18 cellular contexts compared by ENCODE assay signal in the genomic region with DNA sequence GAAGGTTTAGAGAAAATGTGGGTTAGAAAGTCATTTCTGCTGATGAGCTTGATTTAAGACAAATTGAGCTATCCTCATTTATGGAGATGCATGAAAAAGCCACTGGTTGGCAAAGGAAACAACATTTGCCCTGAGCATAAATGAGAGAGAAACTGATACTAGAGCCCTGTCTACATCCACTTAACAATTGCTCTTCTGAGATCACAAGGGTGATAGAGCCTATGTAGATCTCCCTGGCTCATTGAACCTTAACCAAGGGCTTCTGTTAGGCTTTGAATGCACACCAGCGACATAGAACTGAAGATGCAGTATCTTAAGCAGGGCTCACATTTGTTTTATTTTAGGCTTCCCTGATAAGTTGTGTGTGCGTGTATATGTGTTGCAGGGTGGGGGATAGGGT. TPM values are rescaled to one million over a fixed set of nuclear protein-coding genes. Genes with fewer than 3 reads are reported as not detected.
DNase-seq lines count a peak whose midpoint lies in the region; ATAC-seq and TF ChIP-seq lines count a peak whose summit lies in the region.
"Had no signal": no experiment of that assay in that cellular context is flagged by ENCODE, and none has a peak within 500 bp of the region (broad histone marks: within the 10 kb centered on the region; RNA-seq: fewer than 3 reads in every experiment).

No MANE protein-coding gene starts in this region.

- H3K9me3 ChIP-seq in parathyroid adenoma (ENCODE audit: control insufficient read depth, low read length) (no peaks in the 10 kb centered on the region), neuronal stem cell (replicated peaks in 1 of 2; ENCODE audit: control insufficient read depth in 2 of 2, insufficient read depth in 1 of 2, low read depth in 1 of 2, low read length in 2 of 2) (peaks cover 0 to 5% of the 10 kb centered on the region in 2 donors)
- H3K9me3 ChIP-seq: right atrium auricular region had no signal

- H3K36me3 ChIP-seq in parathyroid adenoma (ENCODE audit: control insufficient read depth, insufficient read depth, low read length) (no peaks in the 10 kb centered on the region), neuronal stem cell (replicated peaks in 1 of 2; ENCODE audit: control insufficient read depth in 2 of 2, insufficient read depth in 2 of 2, low read length in 2 of 2) (no peaks in the 10 kb centered on the region)
- H3K36me3 ChIP-seq: right atrium auricular region had no signal

- H3K27ac ChIP-seq in parathyroid adenoma: no peak overlapping the region
- H3K27ac ChIP-seq in neuronal stem cell (replicated peaks; ENCODE audit: low read length): no peak overlapping the region
- H3K27ac ChIP-seq: right atrium auricular region had no signal

- no peak overlapping the region for H3K4ac ChIP-seq in neuronal stem cell (ENCODE audit: low read length)

- no peaks in the 10 kb centered on the region for H3K79me1 ChIP-seq in neuronal stem cell (ENCODE audit: low read depth, low read length)

- H4K91ac ChIP-seq in neuronal stem cell (ENCODE audit: low read depth, low read length, poor library complexity): no peak overlapping the region

- no peaks in the 10 kb centered on the region for H3K4me1 ChIP-seq in parathyroid adenoma
- no peaks in the 10 kb centered on the region for H3K4me1 ChIP-seq in neuronal stem cell (ENCODE audit: control insufficient read depth in 2 of 2, insufficient read depth in 1 of 2, low read depth in 1 of 2, low read length in 2 of 2)
- H3K4me1 ChIP-seq: right atrium auricular region had no signal

- H2AK5ac ChIP-seq in neuronal stem cell (ENCODE audit: low read depth, low read length): no peak overlapping the region

- no peak overlapping the region for H3K23ac ChIP-seq in neuronal stem cell (ENCODE audit: low read depth, low read length, poor library complexity)

- no peak for TF ChIP-seq CTCF in parathyroid adenoma (IDR thresholded peaks at IDR 0.05)

- H3K4me2 ChIP-seq in parathyroid adenoma (ENCODE audit: low read length) (no peak overlapping the region), neuronal stem cell (ENCODE audit: insufficient read depth, low read length, poor library complexity, severe bottlenecking) (no peak overlapping the region)

- H2BK120ac ChIP-seq in neuronal stem cell (ENCODE audit: low read depth, low read length): no peak overlapping the region

- ATAC-seq in GM18873 (IDR thresholded peaks at IDR 0.05; ENCODE audit: low FRiP score, unreplicated experiment) (peak; percentile 54), GM21529 (IDR thresholded peaks at IDR 0.05; ENCODE audit: unreplicated experiment) (peak; percentile 66), HG03103 (IDR thresholded peaks at IDR 0.05; ENCODE audit: low read depth, unreplicated experiment) (peak; percentile 60), HG02623 (IDR thresholded peaks at IDR 0.05; ENCODE audit: unreplicated experiment) (no peak)

- H2AFZ ChIP-seq in parathyroid adenoma (peak overlapping the region; percentile 25), neuronal stem cell (ENCODE audit: low read length) (no peak overlapping the region)

- no peak overlapping the region for H2BK15ac ChIP-seq in neuronal stem cell (ENCODE audit: low read length)

- H2BK12ac ChIP-seq in neuronal stem cell (ENCODE audit: low read length): no peak overlapping the region

- no peak overlapping the region for H3K14ac ChIP-seq in neuronal stem cell (ENCODE audit: low read length)

- H3K18ac ChIP-seq in neuronal stem cell (ENCODE audit: low read length): no peak overlapping the region

- no peaks in the 10 kb centered on the region for H3K79me2 ChIP-seq in parathyroid adenoma

- no peak overlapping the region for H3K4me3 ChIP-seq in parathyroid adenoma (ENCODE audit: low read depth, low read length)
- no peak overlapping the region for H3K4me3 ChIP-seq in neuronal stem cell (ENCODE audit: low read length in 2 of 2)
- H3K4me3 ChIP-seq: lung, right atrium auricular region had no signal

- H3K9ac ChIP-seq in parathyroid adenoma (no peak overlapping the region), neuronal stem cell (ENCODE audit: low read depth, low read length, poor library complexity) (no peak overlapping the region)

- no peak for DNase-seq in activated CD8-positive, alpha-beta memory T cell treated with anti-CD3 and anti-CD28 coated beads, Interleukin-2, amount 50 U/mL, for 48 hours
- DNase-seq in neuronal stem cell (ENCODE audit: low spot score): no peak
- DNase-seq: activated CD4-positive, alpha-beta T cell treated with anti-CD3 and anti-CD28 coated beads for 48 hours; activated T-cell treated with anti-CD3 and anti-CD28 coated beads, Interleukin-2, amount 50 U/mL, for 1 hour; C1 segment of cervical spinal cord; DMS79 treated with DMSO at 0.1 percent for 48 hours; foreskin melanocyte; NCI-H2081 treated with DMSO at 0.1 percent for 48 hours; Right ventricle myocardium superior; stimulated activated CD4-positive, alpha-beta T cell treated with anti-CD3 and anti-CD28 coated beads, Interleukin-1b, Interleukin-23, amount 100 ng/mL, for 48 hours had no signal

- no peak overlapping the region for H2BK5ac ChIP-seq in neuronal stem cell (ENCODE audit: low read length)

- H3K27me3 ChIP-seq in parathyroid adenoma (ENCODE audit: control insufficient read depth, insufficient read depth, low read length) (no peaks in the 10 kb centered on the region), neuronal stem cell (ENCODE audit: control insufficient read depth in 3 of 3, insufficient read depth in 3 of 3, low read depth in 1 of 3, low read length in 3 of 3) (no peaks in the 10 kb centered on the region)
- H3K27me3 ChIP-seq: right atrium auricular region had no signal

- no peak overlapping the region for H4K8ac ChIP-seq in neuronal stem cell (ENCODE audit: low read depth, low read length)

- no CpG with 5 or more reads among the region's 2 CpGs for WGBS in neuronal stem cell (ENCODE audit: extremely low coverage in 2 of 2, insufficient read length in 2 of 2, insufficient replicate concordance in 1 of 2), 2 donors

RNA-seq across cellular contexts. Expression of gene GPR141, which starts 35.0 kb away (rescaled TPM):
- polyA plus RNA-seq in neuronal stem cell (2013, experiment 1 of 2): not detected
- polyA plus RNA-seq in neuronal stem cell (2013, experiment 2 of 2): not detected
- polyA plus RNA-seq: neural cell had no signal
